In the genomic region with DNA sequence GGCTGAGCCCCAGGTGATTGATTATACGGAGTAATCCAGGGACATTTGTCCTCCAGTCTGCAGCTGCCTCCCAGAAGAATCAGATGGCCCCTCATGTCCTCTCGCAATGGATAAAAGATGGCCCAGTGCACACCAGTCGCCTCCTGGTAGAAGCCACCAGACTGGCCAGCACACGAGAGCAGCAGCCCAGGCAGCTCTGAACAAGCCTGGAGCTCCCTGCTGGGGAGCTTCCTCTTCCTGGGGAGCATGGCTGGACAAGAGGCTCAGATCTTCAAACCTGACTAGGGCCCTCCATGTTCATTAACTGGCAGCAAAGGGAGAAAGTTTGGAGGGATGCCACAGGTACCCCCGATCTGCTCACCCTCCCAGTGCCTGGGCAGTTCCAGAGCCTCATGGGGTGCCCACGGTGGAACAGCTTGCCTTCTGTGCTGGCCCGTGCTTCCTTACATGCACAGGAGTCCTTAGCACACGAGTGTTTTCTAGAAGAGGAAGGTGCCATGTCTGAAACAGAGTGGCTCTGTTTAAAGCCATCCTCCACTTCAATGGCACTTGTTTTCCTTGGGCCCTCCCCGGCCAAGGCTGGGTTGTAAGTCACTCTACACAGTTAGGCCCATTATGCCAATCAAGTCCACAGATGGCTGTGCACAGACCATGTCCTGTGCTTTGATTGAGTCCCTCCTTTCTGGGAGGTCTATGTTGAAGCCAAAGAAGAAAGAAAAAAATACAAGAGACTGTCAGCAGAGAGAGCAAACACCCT, we compare ENCODE assay signal across 10 cellular contexts.
DNase-seq lines count a peak whose midpoint lies in the region; ATAC-seq and TF ChIP-seq lines count a peak whose summit lies in the region.
"Had no signal": no experiment of that assay in that cellular context is flagged by ENCODE, and none has a peak within 500 bp of the region (broad histone marks: within the 10 kb centered on the region; RNA-seq: fewer than 3 reads in every experiment).

No MANE protein-coding gene starts in this region.

- no peak overlapping the region for H3K56ac ChIP-seq in mesendoderm (ENCODE audit: low read length)

- BruUV-seq in OCI-LY7 (replicated peaks; lab: Mats Ljungman, UMichigan): no TSS peak

- H2AFZ ChIP-seq in OCI-LY7 (ENCODE audit: low read length): no peak overlapping the region

- in situ Hi-C loops in SK-MEL-5 (cut with HindIII; ENCODE audit: low pct_unique_long_range_greater_than_20kb, low sequenced_read_pairs): loop anchor here (25.0 kb wide), 1 partner anchor 91 kb away; no protein-coding TSS in a partner anchor

- DNase-seq in left ventricle myocardium inferior (no peak), left cardiac atrium (no peak), SK-MEL-5 (ENCODE audit: low read depth, low spot score) (peak; percentile 38), left lung (no peak), mesendoderm (no peak), OCI-LY7 (ENCODE audit: low spot score) (no peak), retina (no peak)
- DNase-seq: MG63, OCI-M1 had no signal

- H4K5ac ChIP-seq in mesendoderm (ENCODE audit: low read length): no peak overlapping the region

- intact Hi-C loops in left ventricle myocardium inferior (cut with micrococcal nuclease): no loop called here
- intact Hi-C loops in left cardiac atrium (cut with DNase I): no loop called here
- intact Hi-C loops in left lung (cut with DNase I): no loop called here
- intact Hi-C loops in OCI-LY7 (cut with micrococcal nuclease; ENCODE audit: unreplicated experiment): no loop called here

- WGBS in mesendoderm (ENCODE audit: extremely low coverage, insufficient coverage, low lambda C conversion rate): no CpG with 5 or more reads among the region's 9 CpGs

- ATAC-seq in left cardiac atrium (no peak), left lung (no peak), HG02970 (IDR thresholded peaks at IDR 0.05; ENCODE audit: low FRiP score, unreplicated experiment) (no peak)

- no peaks in the 10 kb centered on the region for H4K20me1 ChIP-seq in OCI-LY7 (ENCODE audit: insufficient read depth, low read length)

- no peak overlapping the region for H3K4ac ChIP-seq in mesendoderm (ENCODE audit: low read depth, low read length)

- POLR2A ChIA-PET in OCI-LY7 (lab: Charles Lee): interaction anchor here (0.6 kb wide), 1 partner anchor 488 kb away, joined by 3 read pairs; no protein-coding TSS in a partner anchor

- H3K79me1 ChIP-seq in mesendoderm (ENCODE audit: low read length): no peaks in the 10 kb centered on the region

- no peak overlapping the region for H3K4me3 ChIP-seq in left ventricle myocardium inferior
- H3K4me3 ChIP-seq in left lung: no peak overlapping the region
- no peak overlapping the region for H3K4me3 ChIP-seq in mesendoderm (ENCODE audit: low read length)
- no peak overlapping the region for H3K4me3 ChIP-seq in OCI-LY7 (ENCODE audit: low read depth, low read length, poor library complexity, severe bottlenecking)
- H3K4me3 ChIP-seq: MG63 had no signal

- no peak for TF ChIP-seq CTCF in left ventricle myocardium inferior (IDR thresholded peaks at IDR 0.05; ENCODE audit: borderline replicate concordance)
- no peak for TF ChIP-seq CTCF in left lung (IDR thresholded peaks at IDR 0.05)
- TF ChIP-seq CTCF in OCI-LY7 (conservative IDR thresholded peaks at IDR 0.05; ENCODE audit: low read length): no peak

- H3K4me2 ChIP-seq in mesendoderm (ENCODE audit: low read length) (no peak overlapping the region), OCI-LY7 (ENCODE audit: low read length) (no peak overlapping the region)

- H3K27ac ChIP-seq in left ventricle myocardium inferior (replicated peaks): peak overlapping the region; percentile 4
- H3K27ac ChIP-seq in left lung: peak overlapping the region; percentile 7 to 25
- no peak overlapping the region for H3K27ac ChIP-seq in mesendoderm (ENCODE audit: low read depth, low read length)
- no peak overlapping the region for H3K27ac ChIP-seq in OCI-LY7 (ENCODE audit: low read depth, low read length, poor library complexity, severe bottlenecking)

- H4K8ac ChIP-seq in mesendoderm (ENCODE audit: low read depth, low read length): no peak overlapping the region

- H3K18ac ChIP-seq in mesendoderm (ENCODE audit: low read length): no peak overlapping the region

- no peak overlapping the region for H2BK5ac ChIP-seq in mesendoderm (ENCODE audit: low read length)

- H3K79me2 ChIP-seq in mesendoderm (ENCODE audit: control insufficient read depth, insufficient read depth, low read length) (no peaks in the 10 kb centered on the region), OCI-LY7 (ENCODE audit: insufficient read depth, low read depth, low read length) (no peaks in the 10 kb centered on the region)

- no peak overlapping the region for H2BK15ac ChIP-seq in mesendoderm (replicated peaks; ENCODE audit: low read depth)

- H3K4me1 ChIP-seq in left ventricle myocardium inferior (peaks cover 57% of the 10 kb centered on the region), left lung (peaks cover 0 to 73% of the 10 kb centered on the region in 2 donors), mesendoderm (ENCODE audit: control insufficient read depth, low read depth, low read length) (no peaks in the 10 kb centered on the region), OCI-LY7 (ENCODE audit: insufficient read depth, low read length, poor library complexity, severe bottlenecking) (peaks cover 11% of the 10 kb centered on the region)

- H3K9me3 ChIP-seq in left ventricle myocardium inferior (replicated peaks) (no peaks in the 10 kb centered on the region), left lung (no peaks in the 10 kb centered on the region), OCI-LY7 (ENCODE audit: low read length) (no peaks in the 10 kb centered on the region)
- H3K9me3 ChIP-seq: MG63 had no signal

- peaks cover 80% of the 10 kb centered on the region for H3K36me3 ChIP-seq in left ventricle myocardium inferior
- peaks cover 0 to 99% of the 10 kb centered on the region in 2 donors for H3K36me3 ChIP-seq in left lung
- peaks cover 3% of the 10 kb centered on the region for H3K36me3 ChIP-seq in mesendoderm (ENCODE audit: control insufficient read depth, insufficient read depth, low read length)
- H3K36me3 ChIP-seq in OCI-LY7 (ENCODE audit: insufficient read depth, low read length): peaks cover 100% of the 10 kb centered on the region

- H3K9me2 ChIP-seq in OCI-LY7 (ENCODE audit: insufficient read depth, low read length): no peaks in the 10 kb centered on the region

- H2AK5ac ChIP-seq in mesendoderm (ENCODE audit: low read length): no peak overlapping the region

- no peak overlapping the region for H2BK120ac ChIP-seq in mesendoderm (ENCODE audit: low read depth, low read length)

- H3K9ac ChIP-seq in mesendoderm (ENCODE audit: low read length): no peak overlapping the region

- CTCF ChIA-PET in OCI-LY7 (lab: Charles Lee; ENCODE audit: unreplicated experiment): interaction anchor here (0.6 kb wide), 1 partner anchor 42 kb away, joined by 3 read pairs; no protein-coding TSS in a partner anchor

- H3K23ac ChIP-seq in mesendoderm (ENCODE audit: low read length): no peak overlapping the region

- no peaks in the 10 kb centered on the region for H3K27me3 ChIP-seq in left ventricle myocardium inferior (ENCODE audit: low read depth)
- H3K27me3 ChIP-seq in left lung: no peaks in the 10 kb centered on the region
- no peaks in the 10 kb centered on the region for H3K27me3 ChIP-seq in mesendoderm (ENCODE audit: insufficient read depth, low read length, poor library complexity)
- H3K27me3 ChIP-seq: MG63 had no signal

Comparison
In these comparisons a context has a peak if more than half of its experiments do, and no peak if none do; other contexts are left out.
1. H3K27ac ChIP-seq: peak in left ventricle myocardium inferior (single experiment) and left lung (2 of 2); none in mesendoderm (single experiment) and OCI-LY7 (single experiment).